Comparison of ENCODE assay signal across 10 cellular contexts in genomic region chr20:40279390-40279789, GRCh38.
DNase-seq lines count a peak whose midpoint lies in the region; ATAC-seq and TF ChIP-seq lines count a peak whose summit lies in the region.
"Had no signal": no experiment of that assay in that cellular context is flagged by ENCODE, and none has a peak within 500 bp of the region (broad histone marks: within the 10 kb centered on the region; RNA-seq: fewer than 3 reads in every experiment).

No MANE protein-coding gene starts in this region.

- TF ChIP-seq POLR2A in sigmoid colon (IDR thresholded peaks at IDR 0.05) = no peak

- H3K9me2 ChIP-seq in GM23248 (ENCODE audit: insufficient read depth) (no peaks in the 10 kb centered on the region; the same call in 1 of the 2 replicates), SK-N-SH (no peaks in the 10 kb centered on the region)

- TF ChIP-seq CTCF in SK-N-SH (IDR thresholded peaks at IDR 0.05) = no peak
- no peak for TF ChIP-seq CTCF in sigmoid colon (IDR thresholded peaks at IDR 0.05)

- no peaks in the 10 kb centered on the region for H3K27me3 ChIP-seq in GM23248 (replicated peaks; ENCODE audit: insufficient read depth)
- H3K27me3 ChIP-seq in SK-N-SH (ENCODE audit: insufficient read depth) = no peaks in the 10 kb centered on the region
- H3K27me3 ChIP-seq in sigmoid colon = no peaks in the 10 kb centered on the region

- in situ Hi-C loops in GM23248 (cut with MboI) = no loop called here

- H3K4me2 ChIP-seq in GM23248 (ENCODE audit: unreplicated experiment) = peak overlapping the region; percentile 31
- no peak overlapping the region; the same call in 1 of the 2 replicates for H3K4me2 ChIP-seq in SK-N-SH

- H3F3A ChIP-seq in GM23248 (ENCODE audit: insufficient read depth) = peaks cover 27% of the 10 kb centered on the region
- no peaks in the 10 kb centered on the region for H3F3A ChIP-seq in SK-N-SH (replicated peaks; ENCODE audit: insufficient read depth)

- H3K79me2 ChIP-seq in GM23248 (ENCODE audit: insufficient read depth) (no peaks in the 10 kb centered on the region), SK-N-SH (ENCODE audit: insufficient read depth) (no peaks in the 10 kb centered on the region)

- no peaks in the 10 kb centered on the region for H3K36me3 ChIP-seq in GM23248 (ENCODE audit: low read depth)
- no peaks in the 10 kb centered on the region for H3K36me3 ChIP-seq in SK-N-SH (replicated peaks in 1 of 2; ENCODE audit: control insufficient read depth in 1 of 2, insufficient read depth in 2 of 2, low read length in 1 of 2)
- H3K36me3 ChIP-seq in sigmoid colon = no peaks in the 10 kb centered on the region

- peak; percentile 92 for ATAC-seq in Right ventricle myocardium superior (ENCODE audit: poor library complexity)
- no peak for ATAC-seq in GM21390 (IDR thresholded peaks at IDR 0.05; ENCODE audit: unreplicated experiment)
- ATAC-seq in GM19467 (IDR thresholded peaks at IDR 0.05; ENCODE audit: unreplicated experiment) = no peak
- ATAC-seq in HG02642 (IDR thresholded peaks at IDR 0.05; ENCODE audit: poor library complexity, unreplicated experiment) = no peak

- DNase-seq in GM23248 (peak; percentile 92), SK-N-SH (peak; percentile 61), Right ventricle myocardium superior (peak; percentile 42), sigmoid colon (peak; percentile 78), NCI-H446 (lab: John Stamatoyannopoulos, UW) (no peak)
- DNase-seq: activated CD8-positive, alpha-beta memory T cell treated with anti-CD3 and anti-CD28 coated beads, Interleukin-2, amount 50 U/mL, for 48 hours; NCI-H1092 had no signal

- TF ChIP-seq EP300 in SK-N-SH (IDR thresholded peaks at IDR 0.05; ENCODE audit: borderline replicate concordance in 1 of 2, low read depth in 1 of 2, low read length in 1 of 2) = peak in 1 of 2 experiments; percentile 29; a peak in 1 of 4 replicates
- TF ChIP-seq EP300 in sigmoid colon (IDR thresholded peaks at IDR 0.05) = peak in 1 of 4 donors; percentile 15

- no peaks in the 10 kb centered on the region for H4K20me1 ChIP-seq in GM23248 (ENCODE audit: insufficient read depth)
- no peaks in the 10 kb centered on the region for H4K20me1 ChIP-seq in SK-N-SH (ENCODE audit: insufficient read depth)

- no peaks in the 10 kb centered on the region for H3K9me3 ChIP-seq in GM23248 (ENCODE audit: low read depth)
- H3K9me3 ChIP-seq in SK-N-SH = no peaks in the 10 kb centered on the region
- H3K9me3 ChIP-seq in sigmoid colon = no peaks in the 10 kb centered on the region

- no peak overlapping the region for H3K4me3 ChIP-seq in GM23248
- no peak overlapping the region for H3K4me3 ChIP-seq in SK-N-SH (ENCODE audit: low read depth in 2 of 2, low read length in 1 of 2)
- H3K4me3 ChIP-seq in sigmoid colon = no peak overlapping the region

- H3K27ac ChIP-seq in GM23248 (peak overlapping the region; percentile 37), SK-N-SH (ENCODE audit: low read depth in 2 of 2, low read length in 1 of 2) (peak overlapping the region; percentile 32 to 72; a peak in 3 of 4 replicates), sigmoid colon (peak overlapping the region; percentile 6 to 38 (median 21))

- POLR2A ChIA-PET in SK-N-SH (lab: Yijun Ruan, JAX) = no interaction called here

- H3K9ac ChIP-seq in GM23248 (peak overlapping the region; percentile 23; the same call in 1 of the 2 replicates), SK-N-SH (no peak overlapping the region)

- intact Hi-C loops in Right ventricle myocardium superior (cut with DNase I) (no loop called here), sigmoid colon (cut with DNase I) (no loop called here)

- peaks cover 25% of the 10 kb centered on the region for H3K4me1 ChIP-seq in GM23248 (ENCODE audit: insufficient read depth)
- peaks cover 13 to 28% of the 10 kb centered on the region in 2 experiments; a peak in 3 of 4 replicates for H3K4me1 ChIP-seq in SK-N-SH (ENCODE audit: control insufficient read depth in 1 of 2, insufficient read depth in 2 of 2, low read depth in 1 of 2, low read length in 1 of 2)
- H3K4me1 ChIP-seq in sigmoid colon = peaks cover 0 to 25% (median 13%) of the 10 kb centered on the region in 4 donors

- peak overlapping the region; percentile 55 for H2AFZ ChIP-seq in GM23248
- no peak overlapping the region for H2AFZ ChIP-seq in SK-N-SH (ENCODE audit: low read depth)

- 0 to 13% methylated on average over 1 of the region's 1 CpG for WGBS in GM23248 (ENCODE audit: low coverage in 1 of 2, low lambda C conversion rate in 2 of 2, missing lambda C conversion rate in 2 of 2), 2 experiments
- 16% methylated on average over 1 of the region's 1 CpG for WGBS in SK-N-SH (ENCODE audit: low lambda C conversion rate)
- WGBS in sigmoid colon, 2 donors = 36 to 71% methylated on average over 1 of the region's 1 CpG

- CTCF ChIA-PET in SK-N-SH (lab: Yijun Ruan, JAX) = interaction anchor here (1.6 kb wide), 1 partner anchor 12 kb away, joined by 3 read pairs; no protein-coding TSS in a partner anchor

- TF ChIP-seq RAD21 in SK-N-SH (IDR thresholded peaks at IDR 0.05; ENCODE audit: low read length) = no peak

TF ChIP-seq in SK-N-SH, 30 proteins besides CTCF, POLR2A, EP300 and RAD21:
- peak; percentile 38; the same call in 1 of the 2 replicates for TF ChIP-seq JUND (IDR thresholded peaks at IDR 0.05)
- TF ChIP-seq USF2 (IDR thresholded peaks at IDR 0.05; ENCODE audit: borderline replicate concordance, low read depth, low read length) = no peak
- 0 out of 2 replicates have a peak, but pooled peaks have one; percentile 5 for TF ChIP-seq RCOR1 (IDR thresholded peaks at IDR 0.05; ENCODE audit: low read length)
- peak; percentile 91 for TF ChIP-seq TCF12 (IDR thresholded peaks at IDR 0.05)
- TF ChIP-seq FOSL2 (IDR thresholded peaks at IDR 0.05; ENCODE audit: borderline replicate concordance, low read depth) = peak; percentile 48; the same call in 1 of the 2 replicates

Comparison
In these comparisons a context has a peak if more than half of its experiments do, and no peak if none do; other contexts are left out.
1. DNase-seq: peak in GM23248 (single experiment), SK-N-SH (single experiment), Right ventricle myocardium superior (single experiment) and sigmoid colon (single experiment); none in NCI-H446 (0 of 2).
2. Peak in every context shown above with its lines, with median percentiles within 50 percentile points of each other: H3K27ac ChIP-seq.